Comparison of ENCODE assay signal across 31 cellular contexts in the genomic region with DNA sequence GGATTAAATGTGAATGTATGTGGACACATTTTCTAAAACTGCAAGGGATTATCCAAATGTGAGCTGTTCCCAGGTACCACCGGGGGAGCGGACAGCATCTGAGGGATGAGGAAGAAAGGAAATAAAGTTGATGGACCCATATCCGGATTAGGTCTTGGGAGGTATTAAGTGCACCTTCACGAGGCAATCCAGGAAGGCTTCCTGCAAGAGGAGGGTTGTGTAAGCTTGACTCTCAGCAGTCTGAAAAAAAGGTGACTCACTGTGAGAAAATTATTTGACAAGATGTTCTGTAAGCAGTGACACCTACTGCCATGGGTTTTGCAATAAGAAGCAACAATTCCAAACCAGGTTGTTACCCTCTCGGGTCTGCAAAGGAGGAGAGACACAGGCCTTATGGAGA. TPM values are rescaled to one million over a fixed set of nuclear protein-coding genes. Genes with fewer than 3 reads are reported as not detected.
"Had no signal": no experiment of that assay in that cellular context is flagged by ENCODE, and none has a peak within 500 bp of the region (broad histone marks: within the 10 kb centered on the region; RNA-seq: fewer than 3 reads in every experiment).

No MANE protein-coding gene starts in this region.

- H3K4me3 Mint-ChIP-seq: dendritic cell treated with granulocyte-macrophage colony-stimulating factor and Interleukin-4, amounts not matched to agents 40 ng/mL and 50 ng/mL, for 4 days; effector memory CD8-positive, alpha-beta T cell; endodermal cell; memory B cell had no signal

- H3K36me3 ChIP-seq: colonic mucosa, esophagus squamous epithelium, gastrocnemius medialis, heart right ventricle, left lung, lower lobe of right lung had no signal

- H3K9me3 ChIP-seq: colonic mucosa, esophagus squamous epithelium, gastrocnemius medialis, left lung, lower lobe of right lung had no signal

- H3K36me3 Mint-ChIP-seq: memory B cell had no signal

- H3K4me1 ChIP-seq: colonic mucosa, gastrocnemius medialis had no signal

- H3K27ac ChIP-seq: colonic mucosa, epithelial cell of prostate, esophagus squamous epithelium, gastrocnemius medialis, heart right ventricle, left lung, lower lobe of right lung had no signal

- H3K27ac Mint-ChIP-seq: dendritic cell treated with granulocyte-macrophage colony-stimulating factor and Interleukin-4, amounts not matched to agents 40 ng/mL and 50 ng/mL, for 4 days; effector memory CD8-positive, alpha-beta T cell; endodermal cell; memory B cell had no signal

- H3K9me3 Mint-ChIP-seq: dendritic cell treated with granulocyte-macrophage colony-stimulating factor and Interleukin-4, amounts not matched to agents 40 ng/mL and 50 ng/mL, for 4 days; effector memory CD8-positive, alpha-beta T cell; endodermal cell; memory B cell had no signal

- DNase-seq: colonic mucosa; cortex of kidney; effector CD8-positive, alpha-beta T cell; effector memory CD8-positive, alpha-beta T cell; endodermal cell; erythroblast; esophagus squamous epithelium; foreskin fibroblast; foreskin melanocyte; gastrocnemius medialis; glutamatergic neuron; head of caudate nucleus; heart right ventricle; hippocampal formation; left cardiac atrium; left lung; left ventricle myocardium superior; lower lobe of right lung; mesendoderm; midbrain had no signal

- H3K4me1 Mint-ChIP-seq: endodermal cell, memory B cell had no signal

- H3K27me3 ChIP-seq: colonic mucosa, gastrocnemius medialis had no signal

- H3K4me3 ChIP-seq: colonic mucosa, esophagus squamous epithelium, gastrocnemius medialis, heart right ventricle, left lung, lower lobe of right lung had no signal

- FAIRE-seq: endometrium, islet of Langerhans, keratinocyte had no signal

RNA-seq across cellular contexts. Expression of a gene that starts 55.0 kb away (rescaled TPM):
- total RNA-seq: dermis microvascular lymphatic vessel endothelial cell, gastrocnemius medialis, glomerular endothelial cell, heart right ventricle, kidney epithelial cell, left cardiac atrium, left ventricle myocardium superior, lower lobe of right lung, lung microvascular endothelial cell, mucosa of gallbladder had no signal
- polyA plus RNA-seq: heart right ventricle, keratinocyte had no signal
